In the genomic region with DNA sequence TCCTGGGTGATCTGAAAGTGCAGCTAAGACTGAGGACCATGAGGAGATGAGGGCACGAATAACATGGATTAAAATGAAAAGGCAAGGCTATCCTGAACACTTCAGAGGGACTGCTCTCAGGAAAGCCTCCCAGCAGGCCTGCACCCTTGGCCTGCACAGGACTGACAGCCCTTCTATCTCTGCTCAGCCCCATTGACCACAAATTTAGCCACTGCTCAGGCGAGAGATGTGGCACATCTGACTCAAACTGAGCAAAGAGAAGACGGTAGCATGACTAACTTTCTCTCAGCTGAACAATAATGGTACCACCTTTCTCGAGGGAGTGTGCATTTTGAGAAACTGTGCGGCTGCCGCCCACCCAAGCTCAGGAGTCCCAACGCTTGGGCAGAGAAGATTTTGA, we compare ENCODE assay signal across 13 cellular contexts.
DNase-seq lines count a peak whose midpoint lies in the region; ATAC-seq and TF ChIP-seq lines count a peak whose summit lies in the region.
"Had no signal": no experiment of that assay in that cellular context is flagged by ENCODE, and none has a peak within 500 bp of the region (broad histone marks: within the 10 kb centered on the region; RNA-seq: fewer than 3 reads in every experiment).

No MANE protein-coding gene starts in this region.

- intact Hi-C loops in activated CD4-positive, alpha-beta T cell treated with anti-CD3 and anti-CD28 coated beads, Interleukin-2, amount 10 ng/mL, durations not matched to agents 24 days and 14 days (cut with micrococcal nuclease): loop anchor here (1.0 to 10.0 kb wide), 7 partner anchors 21 to 1349 kb away; partner anchors contain the start of gene SAMD5
- intact Hi-C loops in dendritic cell treated with granulocyte-macrophage colony-stimulating factor and Interleukin-4, amounts not matched to agents 40 ng/mL and 50 ng/mL, for 4 days (cut with micrococcal nuclease): loop anchor here (5.0 to 10.0 kb wide), 5 partner anchors 41 to 1309 kb away; partner anchors contain the start of gene STXBP5
- intact Hi-C loops in Calu3 (cut with micrococcal nuclease; ENCODE audit: unreplicated experiment): loop anchor here (2.0 to 5.0 kb wide), 3 partner anchors 346 to 429 kb away; partner anchors contain the start of gene STXBP5

- H3K27me3 Mint-ChIP-seq in activated CD4-positive, alpha-beta T cell treated with anti-CD3 and anti-CD28 coated beads, Interleukin-2, amount 10 ng/mL, durations not matched to agents 24 days and 14 days: no peaks in the 10 kb centered on the region
- no peaks in the 10 kb centered on the region for H3K27me3 Mint-ChIP-seq in dendritic cell treated with granulocyte-macrophage colony-stimulating factor and Interleukin-4, amounts not matched to agents 40 ng/mL and 50 ng/mL, for 4 days
- no peaks in the 10 kb centered on the region for H3K27me3 Mint-ChIP-seq in Calu3 (ENCODE audit: unreplicated experiment)

- H3K27ac Mint-ChIP-seq in activated CD4-positive, alpha-beta T cell treated with anti-CD3 and anti-CD28 coated beads, Interleukin-2, amount 10 ng/mL, durations not matched to agents 24 days and 14 days: peak overlapping the region; percentile 64
- peak overlapping the region; percentile 63 for H3K27ac Mint-ChIP-seq in dendritic cell treated with granulocyte-macrophage colony-stimulating factor and Interleukin-4, amounts not matched to agents 40 ng/mL and 50 ng/mL, for 4 days
- H3K27ac Mint-ChIP-seq in Calu3 (ENCODE audit: unreplicated experiment): no peak overlapping the region
- H3K27ac Mint-ChIP-seq: naive thymus-derived CD4-positive, alpha-beta T cell; T-helper 1 cell treated with Interleukin-12 subunit alpha and Interleukin-12 subunit beta and Interleukin-4 antibody, amounts not matched to agents 30 μg/mL and 1 μg/mL, for 36 hours had no signal

- H3K9me3 Mint-ChIP-seq in activated CD4-positive, alpha-beta T cell treated with anti-CD3 and anti-CD28 coated beads, Interleukin-2, amount 10 ng/mL, durations not matched to agents 24 days and 14 days: peaks cover 4% of the 10 kb centered on the region
- peaks cover 14% of the 10 kb centered on the region for H3K9me3 Mint-ChIP-seq in dendritic cell treated with granulocyte-macrophage colony-stimulating factor and Interleukin-4, amounts not matched to agents 40 ng/mL and 50 ng/mL, for 4 days
- H3K9me3 Mint-ChIP-seq in Calu3 (ENCODE audit: low read depth, unreplicated experiment): peaks cover 2% of the 10 kb centered on the region

- DNase-seq in activated CD4-positive, alpha-beta T cell treated with anti-CD3 and anti-CD28 coated beads, Interleukin-2, amount 10 ng/mL, durations not matched to agents 24 days and 14 days: no peak
- DNase-seq in activated CD4-positive, alpha-beta T cell treated with anti-CD3 and anti-CD28 coated beads for 1 hour: no peak
- DNase-seq in occipital lobe (lab: John Stamatoyannopoulos, UW) (no peak), Calu3 (no peak)
- DNase-seq: cerebellar nuclear complex, DMS153, NCI-H1048 had no signal

- ATAC-seq in GM21390 (IDR thresholded peaks at IDR 0.05; ENCODE audit: unreplicated experiment) (peak; percentile 38), HG03064 (IDR thresholded peaks at IDR 0.05; ENCODE audit: low read depth, unreplicated experiment) (peak; percentile 42), esophagus mucosa (no peak)
- ATAC-seq: naive thymus-derived CD4-positive, alpha-beta T cell had no signal

- H3K36me3 Mint-ChIP-seq in activated CD4-positive, alpha-beta T cell treated with anti-CD3 and anti-CD28 coated beads, Interleukin-2, amount 10 ng/mL, durations not matched to agents 24 days and 14 days (ENCODE audit: low read depth): no peaks in the 10 kb centered on the region
- no peaks in the 10 kb centered on the region for H3K36me3 Mint-ChIP-seq in dendritic cell treated with granulocyte-macrophage colony-stimulating factor and Interleukin-4, amounts not matched to agents 40 ng/mL and 50 ng/mL, for 4 days (ENCODE audit: low read depth)
- no peaks in the 10 kb centered on the region for H3K36me3 Mint-ChIP-seq in Calu3 (ENCODE audit: insufficient read depth, unreplicated experiment)
- H3K36me3 Mint-ChIP-seq: naive thymus-derived CD4-positive, alpha-beta T cell had no signal

- no TSS peak for BruUV-seq in Calu3 (replicated peaks; lab: Mats Ljungman, UMichigan)

- peak overlapping the region; percentile 47 for H3K4me3 Mint-ChIP-seq in activated CD4-positive, alpha-beta T cell treated with anti-CD3 and anti-CD28 coated beads, Interleukin-2, amount 10 ng/mL, durations not matched to agents 24 days and 14 days
- no peak overlapping the region for H3K4me3 Mint-ChIP-seq in dendritic cell treated with granulocyte-macrophage colony-stimulating factor and Interleukin-4, amounts not matched to agents 40 ng/mL and 50 ng/mL, for 4 days
- no peak overlapping the region for H3K4me3 Mint-ChIP-seq in Calu3 (ENCODE audit: low read depth, unreplicated experiment)
- H3K4me3 Mint-ChIP-seq: naive thymus-derived CD4-positive, alpha-beta T cell; T-helper 1 cell treated with Interleukin-12 subunit alpha and Interleukin-12 subunit beta and Interleukin-4 antibody, amounts not matched to agents 30 μg/mL and 1 μg/mL, for 36 hours had no signal

- CTCF ChIA-PET in Calu3 (lab: Charles Lee): no interaction called here

- peaks cover 20% of the 10 kb centered on the region for H3K4me1 Mint-ChIP-seq in activated CD4-positive, alpha-beta T cell treated with anti-CD3 and anti-CD28 coated beads, Interleukin-2, amount 10 ng/mL, durations not matched to agents 24 days and 14 days
- H3K4me1 Mint-ChIP-seq in dendritic cell treated with granulocyte-macrophage colony-stimulating factor and Interleukin-4, amounts not matched to agents 40 ng/mL and 50 ng/mL, for 4 days (ENCODE audit: low read depth): peaks cover 30% of the 10 kb centered on the region
- H3K4me1 Mint-ChIP-seq in Calu3 (ENCODE audit: low read depth, unreplicated experiment): no peaks in the 10 kb centered on the region

- TF ChIP-seq CTCF in Calu3 (IDR thresholded peaks at IDR 0.05; ENCODE audit: unreplicated experiment): no peak
